ENCODE assay signal across 14 cellular contexts in the genomic region with DNA sequence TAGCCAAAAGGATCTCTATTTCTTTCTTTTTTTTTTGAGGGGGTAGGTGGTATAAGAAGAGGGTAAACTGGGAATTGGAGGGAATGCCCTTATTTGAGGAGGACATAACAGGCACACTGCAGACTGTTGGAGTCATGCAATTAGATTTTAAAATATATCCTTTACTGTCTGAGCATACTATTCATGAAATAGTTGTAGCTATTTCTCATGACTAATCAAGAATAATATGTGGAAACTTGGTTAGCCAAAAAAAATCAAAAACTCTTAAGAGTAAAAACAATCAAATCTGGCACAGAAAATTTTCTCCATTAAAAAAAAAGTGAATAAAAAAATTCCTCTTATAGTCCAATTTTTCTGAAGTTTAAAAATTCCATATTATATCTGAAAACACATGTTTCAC.
"Had no signal": no experiment of that assay in that cellular context is flagged by ENCODE, and none has a peak within 500 bp of the region (broad histone marks: within the 10 kb centered on the region; RNA-seq: fewer than 3 reads in every experiment).

No MANE protein-coding gene starts in this region.

- H3K9me3 Mint-ChIP-seq: activated T-cell treated with anti-CD3 and anti-CD28 coated beads, Interleukin-2, amount 50 U/mL, for 24 hours had no signal

- H3K4me3 ChIP-seq: breast epithelium, psoas muscle, right lobe of liver, suprapubic skin had no signal

- H3K4me1 Mint-ChIP-seq: activated CD8-positive, alpha-beta memory T cell treated with anti-CD3 and anti-CD28 coated beads, Interleukin-2, amount 10 ng/mL, durations not matched to agents 7 days and 5 days; activated naive CD4-positive, alpha-beta T cell treated with anti-CD3 and anti-CD28 coated beads, Interleukin-2, amount 50 U/mL, for 24 hours had no signal

- H3K27me3 Mint-ChIP-seq: activated CD8-positive, alpha-beta memory T cell treated with anti-CD3 and anti-CD28 coated beads, Interleukin-2, amount 10 ng/mL, durations not matched to agents 7 days and 5 days; activated naive CD4-positive, alpha-beta T cell treated with anti-CD3 and anti-CD28 coated beads, Interleukin-2, amount 50 U/mL, for 24 hours; activated T-cell treated with anti-CD3 and anti-CD28 coated beads, Interleukin-2, amount 50 U/mL, for 24 hours had no signal

- H3K4me3 Mint-ChIP-seq: activated CD8-positive, alpha-beta memory T cell treated with anti-CD3 and anti-CD28 coated beads, Interleukin-2, amount 10 ng/mL, durations not matched to agents 7 days and 5 days; activated naive CD4-positive, alpha-beta T cell treated with anti-CD3 and anti-CD28 coated beads, Interleukin-2, amount 50 U/mL, for 24 hours; activated T-cell treated with anti-CD3 and anti-CD28 coated beads, Interleukin-2, amount 50 U/mL, for 24 hours had no signal

- H3K27ac Mint-ChIP-seq: activated CD8-positive, alpha-beta memory T cell treated with anti-CD3 and anti-CD28 coated beads, Interleukin-2, amount 10 ng/mL, durations not matched to agents 7 days and 5 days; activated naive CD4-positive, alpha-beta T cell treated with anti-CD3 and anti-CD28 coated beads, Interleukin-2, amount 50 U/mL, for 24 hours; activated T-cell treated with anti-CD3 and anti-CD28 coated beads, Interleukin-2, amount 50 U/mL, for 24 hours had no signal

- DNase-seq: activated CD4-positive, alpha-beta T cell treated with anti-CD3 and anti-CD28 coated beads, Interleukin-2, amount 50 U/mL, for 48 hours; activated CD4-positive, CD25-positive, alpha-beta regulatory T cell treated with anti-CD3 and anti-CD28 coated beads, Interleukin-2, amount 50 U/mL, for 72 hours; activated CD8-positive, alpha-beta memory T cell treated with anti-CD3 and anti-CD28 coated beads, Interleukin-2, amount 10 ng/mL, durations not matched to agents 7 days and 5 days; activated effector memory CD4-positive, alpha-beta T cell treated with Interleukin-2 at 50 U/mL for 16 hours; activated T-cell treated with anti-CD3 and anti-CD28 coated beads, Interleukin-2, amount 50 U/mL, for 24 hours; amniotic stem cell; effector CD4-positive, alpha-beta T cell; psoas muscle; right lobe of liver; stimulated activated naive CD4-positive, alpha-beta T cell; T-helper 9 cell had no signal
